ENCODE assay signal across 18 cellular contexts in the genomic region with DNA sequence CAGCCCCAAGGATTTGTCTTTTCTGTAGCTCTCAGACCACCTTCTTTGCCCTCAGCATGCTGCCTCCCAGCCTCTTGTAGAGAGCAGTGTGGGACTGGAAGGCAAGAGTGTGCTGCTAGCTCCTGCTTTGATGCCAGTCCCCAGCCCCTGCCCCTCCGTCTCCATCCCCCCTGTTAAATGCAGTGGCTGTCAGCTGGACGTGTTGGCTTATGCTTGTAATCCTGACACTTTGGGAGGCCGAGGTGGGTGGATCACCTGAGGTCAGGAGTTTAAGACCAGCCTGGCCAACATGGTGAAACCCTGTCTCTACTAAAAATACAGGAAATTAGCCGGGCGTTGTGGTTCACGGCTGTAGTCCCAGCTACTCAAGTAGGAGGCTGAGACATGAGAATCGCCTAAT. TPM values are rescaled to one million over a fixed set of nuclear protein-coding genes. Genes with fewer than 3 reads are reported as not detected.
DNase-seq lines count a peak whose midpoint lies in the region; TF ChIP-seq lines count a peak whose summit lies in the region.
"Had no signal": no experiment of that assay in that cellular context is flagged by ENCODE, and none has a peak within 500 bp of the region (broad histone marks: within the 10 kb centered on the region; RNA-seq: fewer than 3 reads in every experiment).

No MANE protein-coding gene starts in this region.

- H3K9me3 ChIP-seq in liver (ENCODE audit: control insufficient read depth in 4 of 4, low read length in 3 of 4), result no peaks in the 10 kb centered on the region
- H3K9me3 ChIP-seq: A549 had no signal

- no peak overlapping the region for H3K9ac ChIP-seq in liver (ENCODE audit: low read depth in 1 of 2, low read length in 2 of 2)

- DNase-seq in activated CD4-positive, alpha-beta T cell treated with anti-CD3 and anti-CD28 coated beads, Interleukin-2, amount 10 ng/mL, durations not matched to agents 7 days and 5 days, result no peak
- no peak for DNase-seq in activated CD4-positive, alpha-beta T cell treated with anti-CD3 and anti-CD28 coated beads for 4 hours
- peak; percentile 47 for DNase-seq in posterior vena cava (ENCODE audit: low spot score)
- DNase-seq in T-helper 2 cell, result no peak
- DNase-seq in CD14-positive monocyte (ENCODE audit: low spot score), result no peak
- DNase-seq in OCI-M1 (lab: John Stamatoyannopoulos, UW), result no peak
- DNase-seq: AML-193; CD8-positive, alpha-beta memory T cell; COR-L47; DMS 273 treated with DMSO at 0.1 percent for 48 hours; DMS53; DND-41; EL; H9 had no signal

- H3K4me3 Mint-ChIP-seq in activated CD4-positive, alpha-beta T cell treated with anti-CD3 and anti-CD28 coated beads, Interleukin-2, amount 10 ng/mL, durations not matched to agents 7 days and 5 days, result no peak overlapping the region
- H3K4me3 Mint-ChIP-seq in CD14-positive monocyte, result no peak overlapping the region
- H3K4me3 Mint-ChIP-seq: CD8-positive, alpha-beta memory T cell; H9 had no signal

- H3K27ac ChIP-seq in C4-2B, result peak overlapping the region; percentile 5; the same call in 1 of the 2 replicates
- peak overlapping the region; percentile 25 to 34 for H3K27ac ChIP-seq in liver (ENCODE audit: low read depth in 1 of 2, low read length in 2 of 2)
- H3K27ac ChIP-seq: 22Rv1, A549 had no signal

- intact Hi-C loops in posterior vena cava (cut with DNase I), result no loop called here
- intact Hi-C loops in CD14-positive monocyte (cut with micrococcal nuclease), result no loop called here

- TF ChIP-seq CTCF in C4-2B (conservative IDR thresholded peaks at IDR 0.05) (no peak), liver (IDR thresholded peaks at IDR 0.05; ENCODE audit: low read depth, low read length, missing input control) (no peak), CD14-positive monocyte (IDR thresholded peaks at IDR 0.05) (no peak)

- H3K9me3 Mint-ChIP-seq in activated CD4-positive, alpha-beta T cell treated with anti-CD3 and anti-CD28 coated beads, Interleukin-2, amount 10 ng/mL, durations not matched to agents 7 days and 5 days, result no peaks in the 10 kb centered on the region
- no peaks in the 10 kb centered on the region for H3K9me3 Mint-ChIP-seq in CD14-positive monocyte
- H3K9me3 Mint-ChIP-seq: CD8-positive, alpha-beta memory T cell; H9 had no signal

- POLR2A ChIA-PET in activated CD4-positive, alpha-beta T cell treated with anti-CD3 and anti-CD28 coated beads, Interleukin-2, amount 10 ng/mL, durations not matched to agents 7 days and 5 days (lab: Charles Lee), result no interaction called here

- CTCF ChIA-PET in activated CD4-positive, alpha-beta T cell treated with anti-CD3 and anti-CD28 coated beads, Interleukin-2, amount 10 ng/mL, durations not matched to agents 7 days and 5 days (lab: Charles Lee), result interaction anchor here (0.6 kb wide), 1 partner anchor 41 kb away, joined by 4 read pairs; no protein-coding TSS in a partner anchor

- H3K4me1 ChIP-seq in liver (ENCODE audit: control insufficient read depth in 4 of 4, insufficient read depth in 4 of 4, low read length in 3 of 4), result peaks cover 7 to 39% (median 33%) of the 10 kb centered on the region in 4 donors
- H3K4me1 ChIP-seq: A549 had no signal

- 61% methylated on average over 7 of the region's 7 CpGs for WGBS in liver

- H3K4me3 ChIP-seq in liver (ENCODE audit: low read depth in 1 of 3, low read length in 3 of 3), result no peak overlapping the region
- H3K4me3 ChIP-seq: A549 had no signal

- peaks cover 3% of the 10 kb centered on the region for H3K4me1 Mint-ChIP-seq in activated CD4-positive, alpha-beta T cell treated with anti-CD3 and anti-CD28 coated beads, Interleukin-2, amount 10 ng/mL, durations not matched to agents 7 days and 5 days
- H3K4me1 Mint-ChIP-seq in CD14-positive monocyte, result no peaks in the 10 kb centered on the region
- H3K4me1 Mint-ChIP-seq: H9 had no signal

- H3K36me3 Mint-ChIP-seq in activated CD4-positive, alpha-beta T cell treated with anti-CD3 and anti-CD28 coated beads, Interleukin-2, amount 10 ng/mL, durations not matched to agents 7 days and 5 days (ENCODE audit: low read depth), result peaks cover 48% of the 10 kb centered on the region
- peaks cover 72 to 90% of the 10 kb centered on the region in 2 donors for H3K36me3 Mint-ChIP-seq in CD14-positive monocyte

- no peaks in the 10 kb centered on the region for H3K27me3 ChIP-seq in liver (ENCODE audit: control insufficient read depth in 4 of 4, insufficient read depth in 4 of 4, low read length in 3 of 4)

- TF ChIP-seq RAD21 in liver (IDR thresholded peaks at IDR 0.05), result no peak

- peaks cover 11 to 22% (median 17%) of the 10 kb centered on the region in 4 donors for H3K36me3 ChIP-seq in liver (ENCODE audit: control insufficient read depth in 4 of 4, insufficient read depth in 3 of 4, low read depth in 1 of 4, low read length in 3 of 4)

- H3K27ac Mint-ChIP-seq in activated CD4-positive, alpha-beta T cell treated with anti-CD3 and anti-CD28 coated beads, Interleukin-2, amount 10 ng/mL, durations not matched to agents 7 days and 5 days, result peak overlapping the region; percentile 19
- H3K27ac Mint-ChIP-seq in CD14-positive monocyte, result peak overlapping the region in 1 of 7 donors; percentile 55
- H3K27ac Mint-ChIP-seq: H9 had no signal

- no peaks in the 10 kb centered on the region for H3K27me3 Mint-ChIP-seq in activated CD4-positive, alpha-beta T cell treated with anti-CD3 and anti-CD28 coated beads, Interleukin-2, amount 10 ng/mL, durations not matched to agents 7 days and 5 days
- H3K27me3 Mint-ChIP-seq in CD14-positive monocyte (ENCODE audit: low read depth in 3 of 3), result peaks cover 0 to 2% (median 1%) of the 10 kb centered on the region in 3 donors
- H3K27me3 Mint-ChIP-seq: CD8-positive, alpha-beta memory T cell had no signal

TF ChIP-seq in liver, 16 proteins besides CTCF, POLR2A, EP300 and RAD21:
- TF ChIP-seq HNF4G (IDR thresholded peaks at IDR 0.05) (no peak), FOXA2 (IDR thresholded peaks at IDR 0.05) (no peak), EGR1 (IDR thresholded peaks at IDR 0.05; ENCODE audit: low read depth in 2 of 2) (no peak), GABPA (IDR thresholded peaks at IDR 0.05 in 1 of 2, conservative IDR thresholded peaks at IDR 0.05 in 1 of 2) (no peak), SP1 (IDR thresholded peaks at IDR 0.05) (no peak), HNF4A (conservative IDR thresholded peaks at IDR 0.05) (no peak)

RNA-seq across cellular contexts. Expression of a gene that starts 15.5 kb away (rescaled TPM):
- 100 to 1,000 TPM; 120 to 139 TPM for total RNA-seq in activated CD4-positive, alpha-beta T cell treated with anti-CD3 and anti-CD28 coated beads, Interleukin-2, amount 10 ng/mL, durations not matched to agents 7 days and 5 days
- total RNA-seq in liver (100 to 1,000 TPM in 1 of 2 donors, 10 to 100 TPM in 1; 91.3 to 128 TPM), posterior vena cava (10 to 100 TPM; 42.5 to 54.0 TPM)
- polyA plus RNA-seq in liver (10 to 100 TPM; 57.2 to 80.6 TPM), CD14-positive monocyte (10 to 100 TPM; 71.8 to 80.9 TPM)

RNA-seq across cellular contexts. Expression of a gene that starts 16.3 kb away (rescaled TPM):
- 100 to 1,000 TPM; 123 to 137 TPM for total RNA-seq in activated CD4-positive, alpha-beta T cell treated with anti-CD3 and anti-CD28 coated beads, Interleukin-2, amount 10 ng/mL, durations not matched to agents 7 days and 5 days
- total RNA-seq in liver (100 to 1,000 TPM; 176 to 202 TPM), posterior vena cava (10 to 100 TPM; 73.5 to 82.1 TPM)
- polyA plus RNA-seq in liver (100 to 1,000 TPM; 118 to 182 TPM), CD14-positive monocyte (10 to 100 TPM; 67.1 to 72.5 TPM)

RNA-seq across cellular contexts. Expression of a gene that starts 21.6 kb away (rescaled TPM):
- total RNA-seq in activated CD4-positive, alpha-beta T cell treated with anti-CD3 and anti-CD28 coated beads, Interleukin-2, amount 10 ng/mL, durations not matched to agents 7 days and 5 days, result 1 to 10 TPM in 1 of 2 experiments, under 1 TPM in 1; 0.64 to 1.0 TPM
- total RNA-seq in liver, result 1 to 10 TPM; 7.8 to 8.5 TPM
- 10 to 100 TPM; 10.2 to 14.3 TPM for polyA plus RNA-seq in liver
- total RNA-seq in posterior vena cava, result 1 to 10 TPM; 6.6 to 9.3 TPM
- polyA plus RNA-seq in CD14-positive monocyte, result under 1 TPM; 0.20 to 0.53 TPM
- polyA plus RNA-seq: CD8-positive, alpha-beta memory T cell had no signal

RNA-seq across cellular contexts. Expression of a gene that starts 31.7 kb away (rescaled TPM):
- total RNA-seq in activated CD4-positive, alpha-beta T cell treated with anti-CD3 and anti-CD28 coated beads, Interleukin-2, amount 10 ng/mL, durations not matched to agents 7 days and 5 days, result 10 to 100 TPM; 44.6 to 48.1 TPM
- 100 to 1,000 TPM in 1 of 2 donors, 10 to 100 TPM in 1; 90.5 to 107 TPM for total RNA-seq in liver
- 100 to 1,000 TPM; 117 to 147 TPM for polyA plus RNA-seq in liver
- 1 to 10 TPM; 5.1 to 6.3 TPM for total RNA-seq in posterior vena cava
- 10 to 100 TPM; 16.0 to 25.5 TPM for polyA plus RNA-seq in CD14-positive monocyte
